In genomic region chr5:168702511-168702910, GRCh38 we compare ENCODE assay signal across 27 cellular contexts.
"Had no signal": no experiment of that assay in that cellular context is flagged by ENCODE, and none has a peak within 500 bp of the region (broad histone marks: within the 10 kb centered on the region; RNA-seq: fewer than 3 reads in every experiment).

No MANE protein-coding gene starts in this region.

- H3K27me3 Mint-ChIP-seq: stimulated activated memory B cell treated with anti-CD40 and anti-IgM and Interleukin-4, amounts not matched to agents 10 μg/mL and 1 μg/mL and 100 μg/mL, for 72 hours; stimulated activated naive CD8-positive, alpha-beta T cell treated with anti-CD3 and anti-CD28 coated beads, Interleukin-15, Interleukin-2, amounts not matched to agents 100 ng/mL and 50 ng/mL, for 24 hours had no signal

- H3K4me3 ChIP-seq: stomach, suprapubic skin, testis, thoracic aorta, thyroid gland, tibial artery, tibial nerve, transverse colon, upper lobe of left lung, upper lobe of right lung, uterus, vagina had no signal

- H3K27ac Mint-ChIP-seq: stimulated activated effector memory CD8-positive, alpha-beta T cell treated with anti-CD3 and anti-CD28 coated beads, Interleukin-12 subunit alpha, Interleukin-12 subunit beta, amount 100 ng/mL, for 72 hours; stimulated activated memory B cell treated with anti-CD40 and anti-IgM and Interleukin-4, amounts not matched to agents 10 μg/mL and 1 μg/mL and 100 μg/mL, for 72 hours; stimulated activated naive B cell treated with anti-CD40 and anti-IgM and Interleukin-4, amounts not matched to agents 10 μg/mL and 1 μg/mL and 100 μg/mL, for 72 hours; stimulated activated naive CD8-positive, alpha-beta T cell treated with anti-CD3 and anti-CD28 coated beads, Interleukin-15, amount 100 ng/mL, for 72 hours; stimulated activated naive CD8-positive, alpha-beta T cell treated with anti-CD3 and anti-CD28 coated beads, Interleukin-15, Interleukin-2, amounts not matched to agents 100 ng/mL and 50 ng/mL, for 24 hours; type B pancreatic cell had no signal

- H3K4me3 Mint-ChIP-seq: stimulated activated effector memory CD8-positive, alpha-beta T cell treated with anti-CD3 and anti-CD28 coated beads, Interleukin-12 subunit alpha, Interleukin-12 subunit beta, amount 100 ng/mL, for 72 hours; stimulated activated memory B cell treated with anti-CD40 and anti-IgM and Interleukin-4, amounts not matched to agents 10 μg/mL and 1 μg/mL and 100 μg/mL, for 72 hours; stimulated activated naive B cell treated with anti-CD40 and anti-IgM and Interleukin-4, amounts not matched to agents 10 μg/mL and 1 μg/mL and 100 μg/mL, for 72 hours; stimulated activated naive CD8-positive, alpha-beta T cell treated with anti-CD3 and anti-CD28 coated beads, Interleukin-15, amount 100 ng/mL, for 72 hours; stimulated activated naive CD8-positive, alpha-beta T cell treated with anti-CD3 and anti-CD28 coated beads, Interleukin-15, Interleukin-2, amounts not matched to agents 100 ng/mL and 50 ng/mL, for 24 hours; type B pancreatic cell had no signal

- H3K36me3 ChIP-seq: suprapubic skin, thoracic aorta, thyroid gland, tibial nerve, transverse colon, upper lobe of left lung, upper lobe of right lung, uterus, vagina had no signal

- H3K36me3 Mint-ChIP-seq: stimulated activated effector memory CD8-positive, alpha-beta T cell treated with anti-CD3 and anti-CD28 coated beads, Interleukin-12 subunit alpha, Interleukin-12 subunit beta, amount 100 ng/mL, for 72 hours; stimulated activated memory B cell treated with anti-CD40 and anti-IgM and Interleukin-4, amounts not matched to agents 10 μg/mL and 1 μg/mL and 100 μg/mL, for 72 hours; stimulated activated naive B cell treated with anti-CD40 and anti-IgM and Interleukin-4, amounts not matched to agents 10 μg/mL and 1 μg/mL and 100 μg/mL, for 72 hours had no signal

- H3K27ac ChIP-seq: stomach, suprapubic skin, testis, thoracic aorta, thyroid gland, tibial artery, tibial nerve, transverse colon, upper lobe of left lung, upper lobe of right lung, uterus, vagina had no signal

- ATAC-seq: stimulated activated effector memory CD8-positive, alpha-beta T cell treated with anti-CD3 and anti-CD28 coated beads, Interleukin-12 subunit alpha, Interleukin-12 subunit beta, amount 100 ng/mL, for 72 hours; stimulated activated memory B cell treated with anti-CD40 and anti-IgM and Interleukin-4, amounts not matched to agents 10 μg/mL and 1 μg/mL and 100 μg/mL, for 72 hours; stimulated activated naive B cell treated with anti-CD40 and anti-IgM and Interleukin-4, amounts not matched to agents 10 μg/mL and 1 μg/mL and 100 μg/mL, for 72 hours; stimulated activated naive CD8-positive, alpha-beta T cell treated with anti-CD3 and anti-CD28 coated beads, Interleukin-15, amount 100 ng/mL, for 72 hours; stimulated activated naive CD8-positive, alpha-beta T cell treated with anti-CD3 and anti-CD28 coated beads, Interleukin-15, Interleukin-2, amounts not matched to agents 100 U/mL and 50 U/mL, for 24 hours; upper lobe of right lung had no signal

- H3K27me3 ChIP-seq: stomach, suprapubic skin, testis, thyroid gland, tibial artery, tibial nerve, transverse colon, upper lobe of left lung, upper lobe of right lung, uterus, vagina had no signal

- H3K4me1 Mint-ChIP-seq: stimulated activated effector memory CD8-positive, alpha-beta T cell treated with anti-CD3 and anti-CD28 coated beads, Interleukin-12 subunit alpha, Interleukin-12 subunit beta, amount 100 ng/mL, for 72 hours; stimulated activated memory B cell treated with anti-CD40 and anti-IgM and Interleukin-4, amounts not matched to agents 10 μg/mL and 1 μg/mL and 100 μg/mL, for 72 hours; stimulated activated naive B cell treated with anti-CD40 and anti-IgM and Interleukin-4, amounts not matched to agents 10 μg/mL and 1 μg/mL and 100 μg/mL, for 72 hours; stimulated activated naive CD8-positive, alpha-beta T cell treated with anti-CD3 and anti-CD28 coated beads, Interleukin-15, amount 100 ng/mL, for 72 hours had no signal

- H3K9me3 Mint-ChIP-seq: stimulated activated effector memory CD8-positive, alpha-beta T cell treated with anti-CD3 and anti-CD28 coated beads, Interleukin-12 subunit alpha, Interleukin-12 subunit beta, amount 100 ng/mL, for 72 hours; stimulated activated memory B cell treated with anti-CD40 and anti-IgM and Interleukin-4, amounts not matched to agents 10 μg/mL and 1 μg/mL and 100 μg/mL, for 72 hours; stimulated activated naive B cell treated with anti-CD40 and anti-IgM and Interleukin-4, amounts not matched to agents 10 μg/mL and 1 μg/mL and 100 μg/mL, for 72 hours; stimulated activated naive CD8-positive, alpha-beta T cell treated with anti-CD3 and anti-CD28 coated beads, Interleukin-15, amount 100 ng/mL, for 72 hours; stimulated activated naive CD8-positive, alpha-beta T cell treated with anti-CD3 and anti-CD28 coated beads, Interleukin-15, Interleukin-2, amounts not matched to agents 100 ng/mL and 50 ng/mL, for 24 hours; type B pancreatic cell had no signal

- H3K4me1 ChIP-seq: stomach, testis, transverse colon, upper lobe of left lung, upper lobe of right lung had no signal

- H3K9me3 ChIP-seq: stomach, suprapubic skin, testis, thoracic aorta, thyroid gland, tibial artery, tibial nerve, transverse colon, upper lobe of left lung, upper lobe of right lung, uterus, vagina had no signal

- DNase-seq: stimulated activated CD4-positive, alpha-beta T cell treated with anti-CD3 and anti-CD28 coated beads, Interleukin-2, amount 100 ng/mL, for 48 hours; stimulated activated CD4-positive, alpha-beta T cell treated with anti-CD3 and anti-CD28 coated beads, Interleukin-4, amount 100 ng/mL, for 1 hour; stimulated activated CD4-positive, alpha-beta T cell treated with anti-CD3 and anti-CD28 coated beads, Interleukin-4, amount 100 ng/mL, for 24 hours; stimulated activated CD4-positive, alpha-beta T cell treated with anti-CD3 and anti-CD28 coated beads, Interleukin-4, amount 100 ng/mL, for 4 hours; stimulated activated CD8-positive, alpha-beta memory T cell treated with anti-CD3 and anti-CD28 coated beads, Interleukin-4, amount 100 ng/mL, for 48 hours; stimulated activated naive B cell treated with anti-CD40 and anti-IgM and Interleukin-4, amounts not matched to agents 10 μg/mL and 1 μg/mL and 100 μg/mL, for 72 hours; stimulated activated naive CD4-positive, alpha-beta T cell; stimulated activated naive CD4-positive, alpha-beta T cell treated with Interleukin-2 at 50 U/mL for 16 hours; stimulated activated naive CD8-positive, alpha-beta T cell treated with anti-CD3 and anti-CD28 coated beads, Interleukin-15, amount 100 ng/mL, for 72 hours; stimulated activated naive CD8-positive, alpha-beta T cell treated with anti-CD3 and anti-CD28 coated beads, Interleukin-15, Interleukin-2, amounts not matched to agents 100 U/mL and 50 U/mL, for 24 hours; stomach; testis; thyroid gland; tibial artery; transverse colon; trophoblast cell; upper lobe of left lung; upper lobe of right lung; uterus had no signal
